In the genomic region with DNA sequence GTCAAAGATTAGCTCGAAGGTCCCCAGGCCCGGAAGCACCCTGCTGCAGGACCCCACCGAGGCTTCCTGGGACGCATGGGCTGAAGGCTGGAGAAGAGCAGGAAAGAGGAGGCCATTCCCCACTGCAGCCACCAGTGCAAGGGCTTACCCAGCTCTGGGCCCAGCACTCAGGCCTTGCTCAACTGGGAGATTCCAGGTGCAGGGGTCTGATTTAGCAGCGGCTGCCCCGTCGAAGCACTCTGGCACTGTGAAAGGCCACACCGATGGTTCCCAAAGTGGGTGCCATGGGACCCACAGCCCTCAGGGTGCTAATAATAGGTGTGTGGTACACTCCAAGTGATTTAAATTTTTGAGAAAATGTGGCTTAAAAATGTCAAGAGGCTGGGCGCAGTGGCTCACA, we compare ENCODE assay signal across 24 cellular contexts.
"Had no signal": no experiment of that assay in that cellular context is flagged by ENCODE, and none has a peak within 500 bp of the region (broad histone marks: within the 10 kb centered on the region; RNA-seq: fewer than 3 reads in every experiment).

No MANE protein-coding gene starts in this region.

- H3K27ac Mint-ChIP-seq: activated CD4-positive, alpha-beta T cell treated with anti-CD3 and anti-CD28 coated beads, Interleukin-2, amount 10 ng/mL, durations not matched to agents 24 days and 14 days; activated CD8-positive, alpha-beta T cell treated with anti-CD3 and anti-CD28 coated beads, Interleukin-2, amount 10 ng/mL, durations not matched to agents 7 days and 5 days; activated naive CD8-positive, alpha-beta T cell; progenitor cell of endocrine pancreas; stimulated activated naive CD8-positive, alpha-beta T cell treated with anti-CD3 and anti-CD28 coated beads, Interleukin-15, amount 100 ng/mL, for 72 hours; T-helper 2 cell treated with Interferon-gamma antibody and Interleukin-4, amounts not matched to agents 5 μg/mL and 100 μg/mL, for 36 hours had no signal

- ATAC-seq: activated CD8-positive, alpha-beta T cell treated with anti-CD3 and anti-CD28 coated beads, Interleukin-2, amount 10 ng/mL, durations not matched to agents 7 days and 5 days; foreskin keratinocyte; left colon; stimulated activated naive CD8-positive, alpha-beta T cell treated with anti-CD3 and anti-CD28 coated beads, Interleukin-15, amount 100 ng/mL, for 72 hours had no signal

- H3K4me3 ChIP-seq: dorsolateral prefrontal cortex, lung, skin epidermis, testis, upper lobe of left lung had no signal

- H3K4me1 ChIP-seq: foreskin keratinocyte, testis had no signal

- H3K27ac ChIP-seq: dorsolateral prefrontal cortex, epithelial cell of prostate, foreskin keratinocyte, skin epidermis, testis, upper lobe of left lung had no signal

- H3K9me3 ChIP-seq: testis, upper lobe of left lung had no signal

- H3K9me3 Mint-ChIP-seq: activated CD4-positive, alpha-beta T cell treated with anti-CD3 and anti-CD28 coated beads, Interleukin-2, amount 10 ng/mL, durations not matched to agents 24 days and 14 days; nephron progenitor cell; stimulated activated naive CD8-positive, alpha-beta T cell treated with anti-CD3 and anti-CD28 coated beads, Interleukin-15, amount 100 ng/mL, for 72 hours; T-helper 2 cell treated with Interferon-gamma antibody and Interleukin-4, amounts not matched to agents 5 μg/mL and 100 μg/mL, for 36 hours had no signal

- H3K36me3 Mint-ChIP-seq: activated naive CD8-positive, alpha-beta T cell had no signal

- FAIRE-seq: colon, islet of Langerhans had no signal

- DNase-seq: activated CD4-positive, alpha-beta T cell treated with anti-CD3 and anti-CD28 coated beads, Interleukin-2, amount 10 ng/mL, durations not matched to agents 24 days and 14 days; activated CD4-positive, CD25-positive, alpha-beta regulatory T cell; activated CD8-positive, alpha-beta T cell treated with anti-CD3 and anti-CD28 coated beads, Interleukin-2, amount 10 ng/mL, durations not matched to agents 7 days and 5 days; activated T-cell treated with anti-CD3 and anti-CD28 coated beads, Interleukin-2, amount 50 U/mL, for 48 hours; foreskin keratinocyte; hippocampal formation; midbrain; nephron progenitor cell; occipital lobe; stimulated activated CD4-positive, alpha-beta T cell treated with anti-CD3 and anti-CD28 coated beads, Interleukin-15, amount 100 ng/mL, for 24 hours; stimulated activated CD4-positive, alpha-beta T cell treated with anti-CD3 and anti-CD28 coated beads, Interleukin-2, amount 100 ng/mL, for 48 hours; stimulated activated naive CD8-positive, alpha-beta T cell treated with anti-CD3 and anti-CD28 coated beads, Interleukin-15, amount 100 ng/mL, for 72 hours; testis had no signal

- H3K27me3 Mint-ChIP-seq: activated CD4-positive, alpha-beta T cell treated with anti-CD3 and anti-CD28 coated beads, Interleukin-2, amount 10 ng/mL, durations not matched to agents 24 days and 14 days; activated naive CD8-positive, alpha-beta T cell; stimulated activated naive CD8-positive, alpha-beta T cell treated with anti-CD3 and anti-CD28 coated beads, Interleukin-15, amount 100 ng/mL, for 72 hours had no signal

- H3K36me3 ChIP-seq: upper lobe of left lung had no signal

- H3K4me3 Mint-ChIP-seq: activated CD4-positive, alpha-beta T cell treated with anti-CD3 and anti-CD28 coated beads, Interleukin-2, amount 10 ng/mL, durations not matched to agents 24 days and 14 days; activated CD8-positive, alpha-beta T cell treated with anti-CD3 and anti-CD28 coated beads, Interleukin-2, amount 10 ng/mL, durations not matched to agents 7 days and 5 days; activated naive CD8-positive, alpha-beta T cell; nephron progenitor cell; stimulated activated naive CD8-positive, alpha-beta T cell treated with anti-CD3 and anti-CD28 coated beads, Interleukin-15, amount 100 ng/mL, for 72 hours; T-helper 2 cell treated with Interferon-gamma antibody and Interleukin-4, amounts not matched to agents 5 μg/mL and 100 μg/mL, for 36 hours had no signal

- H3K27me3 ChIP-seq: foreskin keratinocyte, testis, upper lobe of left lung had no signal
